Comparison of ENCODE assay signal across 1 cellular context in genomic region chr17:12094336-12094735, GRCh38.
TF ChIP-seq lines count a peak whose summit lies in the region.

No MANE protein-coding gene starts in this region.

TF ChIP-seq in HepG2, 621 proteins besides CTCF, POLR2A, EP300 and RAD21:
- TF ChIP-seq, protein P1, sequence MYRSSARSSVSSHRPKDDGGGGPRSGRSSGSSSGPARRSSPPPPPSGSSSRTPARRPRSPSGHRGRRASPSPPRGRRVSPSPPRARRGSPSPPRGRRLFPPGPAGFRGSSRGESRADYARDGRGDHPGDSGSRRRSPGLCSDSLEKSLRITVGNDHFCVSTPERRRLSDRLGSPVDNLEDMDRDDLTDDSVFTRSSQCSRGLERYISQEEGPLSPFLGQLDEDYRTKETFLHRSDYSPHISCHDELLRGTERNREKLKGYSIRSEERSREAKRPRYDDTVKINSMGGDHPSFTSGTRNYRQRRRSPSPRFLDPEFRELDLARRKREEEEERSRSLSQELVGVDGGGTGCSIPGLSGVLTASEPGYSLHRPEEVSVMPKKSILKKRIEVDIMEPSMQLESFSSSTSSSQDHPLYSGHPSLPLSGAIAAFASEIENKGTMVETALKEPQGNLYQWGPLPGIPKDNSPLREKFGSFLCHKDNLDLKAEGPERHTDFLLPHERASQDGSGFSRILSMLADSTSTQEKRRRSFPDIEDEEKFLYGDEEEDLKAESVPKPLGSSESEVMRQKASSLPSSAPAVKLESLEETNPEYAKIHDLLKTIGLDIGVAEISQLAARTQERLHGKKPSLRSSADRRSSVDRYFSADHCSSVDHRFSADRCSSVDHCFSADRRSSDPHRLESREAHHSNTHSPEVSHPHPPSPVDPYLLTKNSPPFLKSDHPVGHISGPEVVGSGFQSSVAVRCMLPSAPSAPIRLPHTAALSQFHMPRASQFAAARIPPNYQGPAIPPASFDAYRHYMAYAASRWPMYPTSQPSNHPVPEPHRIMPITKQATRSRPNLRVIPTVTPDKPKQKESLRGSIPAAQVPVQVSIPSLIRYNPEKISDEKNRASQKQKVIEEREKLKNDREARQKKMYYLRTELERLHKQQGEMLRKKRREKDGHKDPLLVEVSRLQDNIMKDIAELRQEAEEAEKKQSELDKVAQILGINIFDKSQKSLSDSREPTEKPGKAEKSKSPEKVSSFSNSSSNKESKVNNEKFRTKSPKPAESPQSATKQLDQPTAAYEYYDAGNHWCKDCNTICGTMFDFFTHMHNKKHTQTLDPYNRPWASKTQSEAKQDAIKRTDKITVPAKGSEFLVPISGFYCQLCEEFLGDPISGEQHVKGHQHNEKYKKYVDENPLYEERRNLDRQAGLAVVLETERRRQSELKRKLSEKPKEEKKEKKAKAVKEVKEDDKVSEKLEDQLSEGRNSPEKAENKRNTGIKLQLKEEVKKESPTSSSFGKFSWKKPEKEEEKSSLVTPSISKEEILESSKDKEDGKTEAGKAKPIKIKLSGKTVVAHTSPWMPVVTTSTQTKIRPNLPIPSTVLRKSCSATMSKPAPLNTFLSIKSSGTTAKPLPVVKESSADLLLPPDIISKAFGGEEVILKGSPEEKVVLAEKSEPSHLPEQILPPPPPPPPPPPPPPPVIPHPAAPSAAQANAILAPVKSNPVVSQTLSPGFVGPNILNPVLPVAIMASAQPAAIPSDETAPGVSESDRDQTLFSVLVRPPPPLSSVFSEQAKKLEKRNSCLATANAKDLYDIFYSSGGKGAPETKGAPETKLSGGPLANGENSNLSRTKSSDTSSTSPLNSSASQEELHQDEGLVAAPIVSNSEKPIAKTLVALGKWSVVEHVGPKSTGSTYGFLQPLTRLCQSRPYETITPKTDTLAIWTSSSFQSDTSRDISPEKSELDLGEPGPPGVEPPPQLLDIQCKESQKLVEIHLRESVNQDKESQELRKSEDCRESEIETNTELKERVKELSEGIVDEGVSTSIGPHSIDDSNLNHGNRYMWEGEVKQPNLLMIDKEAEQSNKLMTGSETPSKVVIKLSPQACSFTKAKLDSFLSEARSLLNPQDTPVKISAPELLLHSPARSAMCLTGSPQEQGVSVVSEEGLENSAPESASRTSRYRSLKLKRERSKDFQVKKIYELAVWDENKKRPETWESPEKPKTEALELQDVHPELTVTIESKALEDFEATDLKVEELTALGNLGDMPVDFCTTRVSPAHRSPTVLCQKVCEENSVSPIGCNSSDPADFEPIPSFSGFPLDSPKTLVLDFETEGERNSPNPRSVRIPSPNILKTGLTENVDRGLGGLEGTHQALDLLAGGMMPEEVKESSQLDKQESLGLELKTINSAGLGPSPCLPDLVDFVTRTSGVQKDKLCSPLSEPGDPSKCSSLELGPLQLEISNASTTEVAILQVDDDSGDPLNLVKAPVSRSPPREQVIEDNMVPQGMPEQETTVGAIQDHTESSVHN (CRISPR knock-in tag; IDR thresholded peaks at IDR 0.05) = no peak
- TF ChIP-seq, protein P2, sequence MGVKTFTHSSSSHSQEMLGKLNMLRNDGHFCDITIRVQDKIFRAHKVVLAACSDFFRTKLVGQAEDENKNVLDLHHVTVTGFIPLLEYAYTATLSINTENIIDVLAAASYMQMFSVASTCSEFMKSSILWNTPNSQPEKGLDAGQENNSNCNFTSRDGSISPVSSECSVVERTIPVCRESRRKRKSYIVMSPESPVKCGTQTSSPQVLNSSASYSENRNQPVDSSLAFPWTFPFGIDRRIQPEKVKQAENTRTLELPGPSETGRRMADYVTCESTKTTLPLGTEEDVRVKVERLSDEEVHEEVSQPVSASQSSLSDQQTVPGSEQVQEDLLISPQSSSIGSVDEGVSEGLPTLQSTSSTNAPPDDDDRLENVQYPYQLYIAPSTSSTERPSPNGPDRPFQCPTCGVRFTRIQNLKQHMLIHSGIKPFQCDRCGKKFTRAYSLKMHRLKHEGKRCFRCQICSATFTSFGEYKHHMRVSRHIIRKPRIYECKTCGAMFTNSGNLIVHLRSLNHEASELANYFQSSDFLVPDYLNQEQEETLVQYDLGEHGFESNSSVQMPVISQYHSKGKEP (CRISPR knock-in tag; IDR thresholded peaks at IDR 0.05) = no peak
- peak; percentile 51 for TF ChIP-seq ZNF629 (CRISPR knock-in tag; conservative IDR thresholded peaks at IDR 0.05)
- TF ChIP-seq, protein P3, sequence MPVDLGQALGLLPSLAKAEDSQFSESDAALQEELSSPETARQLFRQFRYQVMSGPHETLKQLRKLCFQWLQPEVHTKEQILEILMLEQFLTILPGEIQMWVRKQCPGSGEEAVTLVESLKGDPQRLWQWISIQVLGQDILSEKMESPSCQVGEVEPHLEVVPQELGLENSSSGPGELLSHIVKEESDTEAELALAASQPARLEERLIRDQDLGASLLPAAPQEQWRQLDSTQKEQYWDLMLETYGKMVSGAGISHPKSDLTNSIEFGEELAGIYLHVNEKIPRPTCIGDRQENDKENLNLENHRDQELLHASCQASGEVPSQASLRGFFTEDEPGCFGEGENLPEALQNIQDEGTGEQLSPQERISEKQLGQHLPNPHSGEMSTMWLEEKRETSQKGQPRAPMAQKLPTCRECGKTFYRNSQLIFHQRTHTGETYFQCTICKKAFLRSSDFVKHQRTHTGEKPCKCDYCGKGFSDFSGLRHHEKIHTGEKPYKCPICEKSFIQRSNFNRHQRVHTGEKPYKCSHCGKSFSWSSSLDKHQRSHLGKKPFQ (CRISPR knock-in tag; IDR thresholded peaks at IDR 0.05; ENCODE audit: insufficient replicate concordance) = no peak
